10 cellular contexts compared by ENCODE assay signal in the genomic region with DNA sequence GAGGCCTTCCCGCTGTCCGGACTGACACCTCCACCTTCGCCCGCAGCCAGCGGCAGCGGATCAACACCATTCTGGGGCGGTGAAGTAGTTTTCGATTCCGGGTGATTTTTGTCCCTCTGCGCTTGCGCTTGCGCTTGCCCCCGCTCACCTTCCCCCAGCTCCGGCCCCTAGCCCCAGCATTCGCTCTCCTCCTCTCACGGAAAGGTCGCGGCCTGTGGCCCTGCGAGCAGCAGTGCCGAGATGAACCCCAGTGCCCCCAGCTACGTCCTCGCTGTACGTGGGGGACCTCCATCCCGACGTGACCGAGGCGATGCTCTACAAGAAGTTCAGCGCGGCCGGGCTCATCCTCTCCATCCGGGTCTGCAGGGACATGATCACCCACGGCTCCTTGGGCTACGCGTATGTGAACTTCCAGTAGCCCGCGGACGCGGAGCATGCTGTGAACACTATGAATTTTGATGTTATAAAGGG. TPM values are rescaled to one million over a fixed set of nuclear protein-coding genes. Genes with fewer than 3 reads are reported as not detected.
DNase-seq lines count a peak whose midpoint lies in the region; ATAC-seq and TF ChIP-seq lines count a peak whose summit lies in the region.
"Had no signal": no experiment of that assay in that cellular context is flagged by ENCODE, and none has a peak within 500 bp of the region (broad histone marks: within the 10 kb centered on the region; RNA-seq: fewer than 3 reads in every experiment).

No MANE protein-coding gene starts in this region.

- peak overlapping the region; percentile 52 for H3K27ac Mint-ChIP-seq in activated CD8-positive, alpha-beta T cell treated with anti-CD3 and anti-CD28 coated beads for 36 hours

- peak; percentile 46 for ATAC-seq in GM18909 (IDR thresholded peaks at IDR 0.05; ENCODE audit: poor library complexity, unreplicated experiment)
- peak; percentile 45 for ATAC-seq in activated CD8-positive, alpha-beta T cell treated with anti-CD3 and anti-CD28 coated beads for 36 hours
- ATAC-seq in Right ventricle myocardium superior (ENCODE audit: poor library complexity), result peak; percentile 74
- ATAC-seq in HG02970 (IDR thresholded peaks at IDR 0.05; ENCODE audit: low FRiP score, unreplicated experiment), result no peak
- no peak for ATAC-seq in GM21528 (IDR thresholded peaks at IDR 0.05; ENCODE audit: low FRiP score, unreplicated experiment)

- intact Hi-C loops in activated CD8-positive, alpha-beta T cell treated with anti-CD3 and anti-CD28 coated beads for 36 hours (cut with micrococcal nuclease), result no loop called here
- intact Hi-C loops in Right ventricle myocardium superior (cut with DNase I), result no loop called here

- peak overlapping the region; percentile 59 for H3K4me3 Mint-ChIP-seq in activated CD8-positive, alpha-beta T cell treated with anti-CD3 and anti-CD28 coated beads for 36 hours

- no peaks in the 10 kb centered on the region for H3K36me3 Mint-ChIP-seq in activated CD8-positive, alpha-beta T cell treated with anti-CD3 and anti-CD28 coated beads for 36 hours (ENCODE audit: low read depth)

- TF ChIP-seq CTCF in activated CD8-positive, alpha-beta T cell treated with anti-CD3 and anti-CD28 coated beads for 36 hours (IDR thresholded peaks at IDR 0.05), result no peak

- POLR2A ChIA-PET in activated CD8-positive, alpha-beta T cell treated with anti-CD3 and anti-CD28 coated beads for 36 hours (lab: Charles Lee), result interaction anchor here (0.8 kb wide), 1 partner anchor 309 kb away, joined by 3 read pairs; no protein-coding TSS in a partner anchor

- peak overlapping the region; percentile 40 for H3K4me3 ChIP-seq in skeletal muscle cell (ENCODE audit: low read depth, low read length)

- H3K27me3 Mint-ChIP-seq in activated CD8-positive, alpha-beta T cell treated with anti-CD3 and anti-CD28 coated beads for 36 hours, result peaks cover 21% of the 10 kb centered on the region

- peaks cover 10% of the 10 kb centered on the region for H3K9me3 Mint-ChIP-seq in activated CD8-positive, alpha-beta T cell treated with anti-CD3 and anti-CD28 coated beads for 36 hours

- peak; percentile 16 for DNase-seq in activated CD8-positive, alpha-beta T cell treated with anti-CD3 and anti-CD28 coated beads for 36 hours
- DNase-seq in Right ventricle myocardium superior (peak; percentile 44), skeletal muscle cell (ENCODE audit: low read depth) (no peak), NCI-H1092 treated with DMSO at 0.1 percent for 48 hours (lab: John Stamatoyannopoulos, UW) (no peak), RKO (ENCODE audit: low spot score) (no peak)
- DNase-seq: NCI-H446 treated with DMSO at 0.1 percent for 48 hours; stimulated activated CD4-positive, alpha-beta T cell treated with anti-CD3 and anti-CD28 coated beads, Interleukin-12 subunit alpha, Interleukin-12 subunit beta, amount 100 ng/mL, for 4 hours had no signal

- H3K4me1 Mint-ChIP-seq in activated CD8-positive, alpha-beta T cell treated with anti-CD3 and anti-CD28 coated beads for 36 hours (ENCODE audit: low read depth), result peaks cover 4% of the 10 kb centered on the region

- CTCF ChIA-PET in activated CD8-positive, alpha-beta T cell treated with anti-CD3 and anti-CD28 coated beads for 36 hours (lab: Charles Lee), result interaction anchor here (0.9 kb wide), 1 partner anchor 24 kb away, joined by 3 read pairs; no protein-coding TSS in a partner anchor

RNA-seq across cellular contexts. Expression of a gene that starts 22.7 kb away (rescaled TPM):
- total RNA-seq in activated CD8-positive, alpha-beta T cell treated with anti-CD3 and anti-CD28 coated beads for 36 hours, result under 1 TPM; 0.02 to 0.07 TPM
- total RNA-seq in Right ventricle myocardium superior, result 2.0 TPM

RNA-seq across cellular contexts. Expression of a gene that starts 42.1 kb away (rescaled TPM):
- total RNA-seq in activated CD8-positive, alpha-beta T cell treated with anti-CD3 and anti-CD28 coated beads for 36 hours, result 10 to 100 TPM; 18.7 to 19.0 TPM
- total RNA-seq in Right ventricle myocardium superior, result 14.3 TPM

Comparison
In these comparisons a context has a peak if more than half of its experiments do, and no peak if none do; other contexts are left out.
1. ATAC-seq: peak in GM18909 (single experiment), activated CD8-positive, alpha-beta T cell treated with anti-CD3 and anti-CD28 coated beads for 36 hours (single experiment) and Right ventricle myocardium superior (single experiment); none in HG02970 (single experiment) and GM21528 (single experiment).
2. DNase-seq: peak in activated CD8-positive, alpha-beta T cell treated with anti-CD3 and anti-CD28 coated beads for 36 hours (single experiment) and Right ventricle myocardium superior (single experiment); none in skeletal muscle cell (single experiment), NCI-H1092 treated with DMSO at 0.1 percent for 48 hours (single experiment) and RKO (single experiment).